19 cellular contexts compared by ENCODE assay signal in genomic region chr19:41694196-41694595, GRCh38. TPM values are rescaled to one million over a fixed set of nuclear protein-coding genes. Genes with fewer than 3 reads are reported as not detected.
A peak's percentile ranks its signal among the peaks of the same experiment; 100 is the strongest.
DNase-seq lines count a peak whose midpoint lies in the region; ATAC-seq and TF ChIP-seq lines count a peak whose summit lies in the region.
"Had no signal": no experiment of that assay in that cellular context is flagged by ENCODE, and none has a peak within 500 bp of the region (broad histone marks: within the 10 kb centered on the region; RNA-seq: fewer than 3 reads in every experiment).

No MANE protein-coding gene starts in this region.

- no peak for TF ChIP-seq CTCF in right atrium auricular region (IDR thresholded peaks at IDR 0.05)

- H3K4me3 ChIP-seq in right atrium auricular region = no peak overlapping the region
- H3K4me3 ChIP-seq in right cardiac atrium (ENCODE audit: low read length) = no peak overlapping the region
- H3K4me3 ChIP-seq: A549, GM23338 had no signal

- H3K36me3 ChIP-seq in right atrium auricular region = no peaks in the 10 kb centered on the region

- ATAC-seq in activated CD4-positive, CD25-positive, alpha-beta regulatory T cell treated with anti-CD3 and anti-CD28 coated beads, Interleukin-2, amount 50 U/mL, for 24 hours = no peak
- ATAC-seq in right cardiac atrium = no peak
- no peak for ATAC-seq in sciatic nerve
- ATAC-seq: A549, GM23338, HCT116 had no signal

- H3K9me3 ChIP-seq in right atrium auricular region (peaks cover 0 to 13% of the 10 kb centered on the region in 2 donors), right cardiac atrium (ENCODE audit: control insufficient read depth, low read length) (no peaks in the 10 kb centered on the region)

- H3K27me3 ChIP-seq in right atrium auricular region = no peaks in the 10 kb centered on the region
- H3K27me3 ChIP-seq in right cardiac atrium (ENCODE audit: control insufficient read depth, insufficient read depth) = no peaks in the 10 kb centered on the region

- H3K4me1 ChIP-seq in right atrium auricular region (no peaks in the 10 kb centered on the region), right cardiac atrium (ENCODE audit: control insufficient read depth, insufficient read depth, low read length) (no peaks in the 10 kb centered on the region)

- H3K27ac ChIP-seq in right atrium auricular region (no peak overlapping the region), right cardiac atrium (ENCODE audit: low read length) (no peak overlapping the region)
- H3K27ac ChIP-seq: 22Rv1, A549, C4-2B, HL-60 had no signal

- peak; percentile 9 for DNase-seq in activated CD4-positive, CD25-positive, alpha-beta regulatory T cell treated with anti-CD3 and anti-CD28 coated beads, Interleukin-2, amount 50 U/mL, for 72 hours
- DNase-seq in right atrium auricular region (ENCODE audit: low spot score) (peak; percentile 1), right cardiac atrium (no peak), sciatic nerve (ENCODE audit: low spot score) (peak; percentile 8), UCSD-AML1 (lab: John Stamatoyannopoulos, UW; ENCODE audit: unreplicated experiment) (no peak), NCI-H128 (lab: John Stamatoyannopoulos, UW; ENCODE audit: unreplicated experiment) (no peak)
- DNase-seq: AML-193; Caco-2; CD4-positive, alpha-beta T cell; HFFc6 had no signal

- intact Hi-C loops in right cardiac atrium (cut with DNase I) = no loop called here
- intact Hi-C loops in sciatic nerve (cut with DNase I) = no loop called here

- 45% methylated on average over 1 of the region's 1 CpG for WGBS in right cardiac atrium

RNA-seq across cellular contexts. Expression of gene CEACAM7, which starts 6.1 kb away (rescaled TPM):
- total RNA-seq in right atrium auricular region = not detected
- total RNA-seq in right cardiac atrium = not detected
- not detected for polyA plus RNA-seq in right cardiac atrium
- total RNA-seq in sciatic nerve = not detected
- total RNA-seq: Caco-2; CD4-positive, alpha-beta T cell; HFFc6; HT1080 had no signal
- polyA plus RNA-seq: BJ, GM23338 had no signal

RNA-seq across cellular contexts. Expression of gene CEACAM5, which starts 14.2 kb away (rescaled TPM):
- not detected for total RNA-seq in right atrium auricular region
- not detected for total RNA-seq in right cardiac atrium
- 0.07 TPM for polyA plus RNA-seq in right cardiac atrium
- 0.22 TPM for total RNA-seq in sciatic nerve
- total RNA-seq: CD4-positive, alpha-beta T cell; GM23338; HT1080 had no signal
- polyA plus RNA-seq: BJ, GM23338 had no signal

Comparison
In these comparisons a context has a peak if more than half of its experiments do, and no peak if none do; other contexts are left out.
1. DNase-seq: peak in activated CD4-positive, CD25-positive, alpha-beta regulatory T cell treated with anti-CD3 and anti-CD28 coated beads, Interleukin-2, amount 50 U/mL, for 72 hours (single experiment), right atrium auricular region (single experiment) and sciatic nerve (single experiment); none in right cardiac atrium (0 of 3), UCSD-AML1 (single experiment) and NCI-H128 (single experiment).